Comparison of ENCODE assay signal across 27 cellular contexts in genomic region chr3:120180731-120181412, GRCh38.
DNase-seq lines count a peak whose midpoint lies in the region; ATAC-seq, FAIRE-seq and TF ChIP-seq lines count a peak whose summit lies in the region.
"Had no signal": no experiment of that assay in that cellular context is flagged by ENCODE, and none has a peak within 500 bp of the region (broad histone marks: within the 10 kb centered on the region; RNA-seq: fewer than 3 reads in every experiment).

No MANE protein-coding gene starts in this region.

- no peak for ATAC-seq in HG03457 (IDR thresholded peaks at IDR 0.05; ENCODE audit: unreplicated experiment)
- ATAC-seq: CD8-positive, alpha-beta T cell had no signal

- no peaks in the 10 kb centered on the region for H3K79me2 ChIP-seq in H1 (ENCODE audit: control insufficient read depth in 1 of 2, insufficient read depth in 2 of 2, low read length in 2 of 2)
- H3K79me2 ChIP-seq in keratinocyte (ENCODE audit: control insufficient read depth, insufficient read depth, low read length) = no peaks in the 10 kb centered on the region

- no peak for TF ChIP-seq EP300 in H1 (IDR thresholded peaks at IDR 0.05; ENCODE audit: borderline replicate concordance in 1 of 2, low read depth in 2 of 2, low read length in 2 of 2)

- H3K14ac ChIP-seq in H1 (ENCODE audit: insufficient read length) = no peak overlapping the region

- H3K27me3 ChIP-seq in breast epithelium (no peaks in the 10 kb centered on the region), H1 (replicated peaks in 1 of 4; ENCODE audit: control insufficient read depth in 3 of 4, extremely low read depth in 1 of 4, insufficient read depth in 3 of 4, low read length in 3 of 4) (no peaks in the 10 kb centered on the region), keratinocyte (ENCODE audit: control insufficient read depth, extremely low read depth, insufficient read depth, low read length) (no peaks in the 10 kb centered on the region)

- no peak for TF ChIP-seq RAD21 in H1 (IDR thresholded peaks at IDR 0.05 in 1 of 2, conservative IDR thresholded peaks at IDR 0.05 in 1 of 2; ENCODE audit: low read depth in 2 of 2, low read length in 2 of 2)

- no peak overlapping the region for H4K91ac ChIP-seq in H1 (replicated peaks; ENCODE audit: insufficient read length, low read length)

- H2AFZ ChIP-seq in H1 (ENCODE audit: low read length) (no peak overlapping the region), keratinocyte (ENCODE audit: control insufficient read depth, low read length) (no peak overlapping the region)
- H2AFZ ChIP-seq: PC-9 had no signal

- no peak for TF ChIP-seq POLR2A in breast epithelium (IDR thresholded peaks at IDR 0.05)
- no peak for TF ChIP-seq POLR2A in H1 (IDR thresholded peaks at IDR 0.05; ENCODE audit: control extremely low read depth in 1 of 2, low read depth in 2 of 2, low read length in 2 of 2)
- TF ChIP-seq POLR2A in erythroblast (IDR thresholded peaks at IDR 0.05; ENCODE audit: low read length) = no peak

- H3K4me1 Mint-ChIP-seq in MCF 10A (ENCODE audit: insufficient read depth, unreplicated experiment) = peaks cover 40% of the 10 kb centered on the region
- H3K4me1 Mint-ChIP-seq: B cell, IgD-negative memory B cell had no signal

- 77% methylated on average over 3 of the region's 3 CpGs; no CpG with 5 or more reads in 1 of the 2 experiments for WGBS in H1 (ENCODE audit: extremely low coverage in 1 of 2, insufficient coverage in 1 of 2, insufficient read length in 1 of 2, insufficient replicate concordance in 2 of 2, low coverage in 1 of 2, low lambda C conversion rate in 2 of 2, missing lambda C conversion rate in 1 of 2), 2 experiments

- dilution Hi-C loops in keratinocyte (cut with MboI; ENCODE audit: extremely low pct_ligation_motif_present, low sequenced_read_pairs) = no loop called here

- H3K4me1 ChIP-seq in breast epithelium (no peaks in the 10 kb centered on the region), H1 (replicated peaks in 1 of 4; ENCODE audit: control insufficient read depth in 3 of 4, insufficient read depth in 4 of 4, low read length in 3 of 4) (no peaks in the 10 kb centered on the region; a peak in 1 of 7 replicates), keratinocyte (ENCODE audit: control insufficient read depth, extremely low read depth, insufficient read depth, low read length) (peaks cover 45% of the 10 kb centered on the region)

- no peak overlapping the region for H4K8ac ChIP-seq in H1 (ENCODE audit: extremely low read depth, insufficient read depth, low read length)

- CTCF ChIA-PET in MCF 10A (lab: Yijun Ruan, JAX) (interaction anchor here (0.6 to 7.0 kb wide), 14 partner anchors 9 to 289 kb away, joined by 3 to 78 read pairs (median 4); partner anchors contain the start of gene GSK3B), H1 (lab: Charles Lee; ENCODE audit: partially characterized antibody) (interaction anchor here (0.9 to 1.9 kb wide), 3 partner anchors 21 to 140 kb away, joined by 3 to 5 read pairs (median 3); no protein-coding TSS in a partner anchor)

- no TSS peak for BruUV-seq in MCF 10A (replicated peaks; lab: Mats Ljungman, UMichigan)

- no peak overlapping the region for H2AK5ac ChIP-seq in H1 (ENCODE audit: low read depth, low read length)

- H3K27me3 Mint-ChIP-seq in MCF 10A (ENCODE audit: insufficient read depth, unreplicated experiment) = no peaks in the 10 kb centered on the region

- no peaks in the 10 kb centered on the region for H3K79me1 ChIP-seq in H1 (ENCODE audit: low read depth, low read length)

- H3K23ac ChIP-seq in H1 (ENCODE audit: insufficient read length) = no peak overlapping the region

- H3K9ac ChIP-seq in H1 (replicated peaks in 1 of 4; ENCODE audit: extremely low read depth in 1 of 4, low read depth in 3 of 4, low read length in 3 of 4) = no peak overlapping the region
- H3K9ac ChIP-seq in keratinocyte (ENCODE audit: control insufficient read depth, extremely low read depth, insufficient read depth, low read length) = no peak overlapping the region
- H3K9ac ChIP-seq: KMS-11 had no signal

- no peak overlapping the region for H3K4me2 ChIP-seq in H1 (ENCODE audit: insufficient read depth in 1 of 2, low read depth in 2 of 2, low read length in 2 of 2)
- no peak overlapping the region for H3K4me2 ChIP-seq in keratinocyte (ENCODE audit: control insufficient read depth, extremely low read depth, insufficient read depth, low read depth, low read length)
- H3K4me2 ChIP-seq: KMS-11 had no signal

- no peaks in the 10 kb centered on the region for H4K20me1 ChIP-seq in H1 (replicated peaks in 1 of 2; ENCODE audit: control insufficient read depth in 1 of 2, insufficient read depth in 2 of 2, low read length in 2 of 2)
- no peaks in the 10 kb centered on the region for H4K20me1 ChIP-seq in keratinocyte (ENCODE audit: control insufficient read depth, extremely low read depth, insufficient read depth, low read length)

- TF ChIP-seq CTCF in MCF 10A (IDR thresholded peaks at IDR 0.05; ENCODE audit: unreplicated experiment) (no peak), breast epithelium (IDR thresholded peaks at IDR 0.05) (no peak), H1 (IDR thresholded peaks at IDR 0.05; ENCODE audit: control extremely low read depth in 1 of 3, insufficient read depth in 1 of 3, low read depth in 1 of 3, low read length in 3 of 3) (no peak), keratinocyte (optimal IDR thresholded peaks at IDR 0.05 in 1 of 3, IDR thresholded peaks at IDR 0.05 in 1 of 3, conservative IDR thresholded peaks at IDR 0.05 in 1 of 3; ENCODE audit: extremely low read depth in 1 of 3, insufficient read depth in 2 of 3, low read length in 3 of 3) (no peak)

- no peaks in the 10 kb centered on the region for H3K9me1 ChIP-seq in keratinocyte (ENCODE audit: control insufficient read depth, extremely low read depth, insufficient read depth, low read length)

- no peak overlapping the region for H2BK120ac ChIP-seq in H1 (replicated peaks; ENCODE audit: low read depth, low read length)

- no peaks in the 10 kb centered on the region for H3K9me3 Mint-ChIP-seq in MCF 10A (ENCODE audit: unreplicated experiment)
- H3K9me3 Mint-ChIP-seq: CD8-positive, alpha-beta T cell had no signal

- no peak for DNase-seq in MCF 10A (ENCODE audit: unreplicated experiment)
- DNase-seq in breast epithelium (ENCODE audit: low spot score in 2 of 2) = no peak
- DNase-seq in H1 (ENCODE audit: low read depth in 1 of 2, low spot score in 2 of 2) = no peak
- no peak for DNase-seq in keratinocyte (ENCODE audit: low read depth, low spot score)
- no peak for DNase-seq in urothelium cell line (ENCODE audit: low spot score)
- no peak for DNase-seq in erythroblast (lab: John Stamatoyannopoulos, UW)
- DNase-seq in posterior vena cava (ENCODE audit: low spot score) = no peak
- DNase-seq: DMS 273 treated with DMSO at 0.1 percent for 48 hours, DMS79, EL, GDM1, H7, NCI-H1092, NCI-H187 treated with DMSO at 0.1 percent for 48 hours, NCI-H2171 treated with DMSO at 0.1 percent for 48 hours, NCI-H524 treated with DMSO at 0.1 percent for 48 hours, NCI-H774, PC-9, SHP77 had no signal

- H3K4ac ChIP-seq in H1 (replicated peaks; ENCODE audit: insufficient read length, low read depth, low read length) = no peak overlapping the region

- H3K18ac ChIP-seq in H1 (ENCODE audit: extremely low read depth, low read length) = no peak overlapping the region

- H3K36me3 Mint-ChIP-seq in MCF 10A (ENCODE audit: insufficient read depth, unreplicated experiment) = no peaks in the 10 kb centered on the region
- H3K36me3 Mint-ChIP-seq: CD8-positive, alpha-beta T cell; IgD-negative memory B cell had no signal

- H3K27ac ChIP-seq in breast epithelium (no peak overlapping the region), H1 (ENCODE audit: low read depth, low read length) (no peak overlapping the region), keratinocyte (ENCODE audit: control insufficient read depth, insufficient read depth, low read length) (no peak overlapping the region)
- H3K27ac ChIP-seq: 22Rv1, C4-2B, KMS-11, PC-9 had no signal

- intact Hi-C loops in MCF 10A (cut with micrococcal nuclease) = loop anchor here (5.0 to 10.0 kb wide), 4 partner anchors 359 to 1299 kb away; no protein-coding TSS in a partner anchor
- intact Hi-C loops in breast epithelium (cut with DNase I; ENCODE audit: low total_unique reads) = no loop called here
- intact Hi-C loops in posterior vena cava (cut with DNase I) = loop anchor here in 1 of 2 donors (5.0 kb wide), 1 partner anchor 1034 kb away; the partner anchor contains the start of gene TEX55

- H2BK20ac ChIP-seq in H1 (ENCODE audit: low read length) = no peak overlapping the region

- no peak overlapping the region for H2BK5ac ChIP-seq in H1 (ENCODE audit: low read depth, low read length)

- H3K27ac Mint-ChIP-seq in MCF 10A (ENCODE audit: low read depth, unreplicated experiment) = peak overlapping the region; percentile 49
- H3K27ac Mint-ChIP-seq: B cell; CD8-positive, alpha-beta T cell had no signal

- H2BK15ac ChIP-seq in H1 (ENCODE audit: low read length) = peak overlapping the region; percentile 89; the same call in 1 of the 2 replicates

- H4K5ac ChIP-seq in H1 (ENCODE audit: insufficient read length, low read depth, low read length) = no peak overlapping the region

- POLR2A ChIA-PET in MCF 10A (lab: Yijun Ruan, JAX) = interaction anchor here (1.4 to 1.7 kb wide), 4 partner anchors 21 to 87 kb away, joined by 4 to 12 read pairs (median 6); partner anchors contain the start of gene GSK3B
- POLR2A ChIA-PET in H1 (lab: Charles Lee; ENCODE audit: partially characterized antibody) = no interaction called here

- H3K4me3 Mint-ChIP-seq in MCF 10A (ENCODE audit: unreplicated experiment) = no peak overlapping the region
- H3K4me3 Mint-ChIP-seq: B cell; CD8-positive, alpha-beta T cell; IgD-negative memory B cell had no signal

- H3K36me3 ChIP-seq in breast epithelium (no peaks in the 10 kb centered on the region), H1 (ENCODE audit: control insufficient read depth in 2 of 4, insufficient read depth in 4 of 4, low read length in 3 of 4) (no peaks in the 10 kb centered on the region), keratinocyte (ENCODE audit: control insufficient read depth in 2 of 2, extremely low read depth in 1 of 2, insufficient read depth in 2 of 2, low read length in 2 of 2) (no peaks in the 10 kb centered on the region)

- H3K4me3 ChIP-seq in breast epithelium (no peak overlapping the region), H1 (ENCODE audit: extremely low read depth in 1 of 4, insufficient read depth in 2 of 4, low read depth in 3 of 4, low read length in 4 of 4) (no peak overlapping the region), keratinocyte (ENCODE audit: control insufficient read depth in 2 of 3, extremely low read depth in 1 of 3, insufficient read depth in 2 of 3, low read depth in 1 of 3, low read length in 3 of 3) (no peak overlapping the region)
- H3K4me3 ChIP-seq: GM12878, PC-9 had no signal

- no peak overlapping the region for H3K56ac ChIP-seq in H1 (replicated peaks; ENCODE audit: insufficient read length, low read depth, low read length)

- H2BK12ac ChIP-seq in H1 (ENCODE audit: low read depth, low read length) = no peak overlapping the region

- H3K23me2 ChIP-seq in H1 (ENCODE audit: low read depth, low read length) = no peaks in the 10 kb centered on the region

- H3K9me3 ChIP-seq in breast epithelium (no peaks in the 10 kb centered on the region), H1 (ENCODE audit: insufficient read depth in 2 of 2, low read depth in 1 of 2, low read length in 1 of 2) (no peaks in the 10 kb centered on the region), keratinocyte (ENCODE audit: control insufficient read depth, low read depth, low read length) (no peaks in the 10 kb centered on the region)

- no peak for FAIRE-seq in H1 (lab: Jason Lieb, UNC)
- peak; percentile 56 for FAIRE-seq in keratinocyte (lab: Jason Lieb, UNC)
- FAIRE-seq in urothelium cell line (lab: Jason Lieb, UNC) = peak; percentile 42
